In genomic region chr1:201535778-201536245, GRCh38 we compare ENCODE assay signal across 9 cellular contexts. TPM values are rescaled to one million over a fixed set of nuclear protein-coding genes. Genes with fewer than 3 reads are reported as not detected.
DNase-seq lines count a peak whose midpoint lies in the region; ATAC-seq and TF ChIP-seq lines count a peak whose summit lies in the region.
"Had no signal": no experiment of that assay in that cellular context is flagged by ENCODE, and none has a peak within 500 bp of the region (broad histone marks: within the 10 kb centered on the region; RNA-seq: fewer than 3 reads in every experiment).

No MANE protein-coding gene starts in this region.

- no peaks in the 10 kb centered on the region for H3K79me2 ChIP-seq in hepatocyte

- ATAC-seq in GM21381 (IDR thresholded peaks at IDR 0.05; ENCODE audit: unreplicated experiment) (no peak), HG03175 (IDR thresholded peaks at IDR 0.05; ENCODE audit: unreplicated experiment) (no peak)

- intact Hi-C loops in ascending aorta (cut with DNase I), result loop anchor here (10.0 kb wide), 1 partner anchor 439 kb away; no protein-coding TSS in a partner anchor
- intact Hi-C loops in stomach (cut with DNase I; ENCODE audit: low total_unique reads), result no loop called here

- H3K9me3 ChIP-seq in ascending aorta (no peaks in the 10 kb centered on the region), hepatocyte (ENCODE audit: low read depth) (no peaks in the 10 kb centered on the region), stomach (no peaks in the 10 kb centered on the region)

- H2AFZ ChIP-seq in hepatocyte, result no peak overlapping the region

- no peaks in the 10 kb centered on the region for H4K20me1 ChIP-seq in hepatocyte (ENCODE audit: insufficient read depth, poor library complexity, severe bottlenecking)

- H3K4me3 ChIP-seq in ascending aorta (no peak overlapping the region), hepatocyte (no peak overlapping the region), stomach (no peak overlapping the region)

- no peak for TF ChIP-seq EP300 in stomach (IDR thresholded peaks at IDR 0.05)

- H3K36me3 ChIP-seq in ascending aorta, result no peaks in the 10 kb centered on the region
- no peaks in the 10 kb centered on the region for H3K36me3 ChIP-seq in hepatocyte (replicated peaks; ENCODE audit: insufficient read depth, low read depth)
- no peaks in the 10 kb centered on the region for H3K36me3 ChIP-seq in stomach

- H3K4me1 ChIP-seq in ascending aorta (peaks cover 33 to 67% of the 10 kb centered on the region in 2 donors), hepatocyte (ENCODE audit: insufficient read depth) (peaks cover 23% of the 10 kb centered on the region), stomach (peaks cover 29 to 67% (median 45%) of the 10 kb centered on the region in 4 donors)

- 72% methylated on average over 6 of the region's 6 CpGs for WGBS in hepatocyte (ENCODE audit: low lambda C conversion rate, missing lambda C conversion rate)
- 64 to 83% (median 76%) methylated on average over 6 of the region's 6 CpGs for WGBS in stomach, 5 donors

- TF ChIP-seq POLR2A in stomach (IDR thresholded peaks at IDR 0.05), result no peak

- TF ChIP-seq CTCF in ascending aorta (IDR thresholded peaks at IDR 0.05) (no peak), hepatocyte (IDR thresholded peaks at IDR 0.05; ENCODE audit: poor library complexity) (no peak), stomach (IDR thresholded peaks at IDR 0.05) (no peak)

- H3K4me2 ChIP-seq in hepatocyte, result no peak overlapping the region

- peak overlapping the region; percentile 87 to 88 for H3K27ac ChIP-seq in ascending aorta
- peak overlapping the region; percentile 68 for H3K27ac ChIP-seq in hepatocyte
- peak overlapping the region in 4 of 5 donors; percentile 59 to 74 (median 72) for H3K27ac ChIP-seq in stomach

- H3K27me3 ChIP-seq in ascending aorta (no peaks in the 10 kb centered on the region), hepatocyte (peaks cover 30% of the 10 kb centered on the region), stomach (peaks cover 0 to 45% (median 23%) of the 10 kb centered on the region in 3 donors)

- no peaks in the 10 kb centered on the region for H3K9me2 ChIP-seq in hepatocyte (replicated peaks; ENCODE audit: insufficient read depth)

- DNase-seq in GM03348 (ENCODE audit: low spot score), result peak; percentile 40
- DNase-seq in ascending aorta (ENCODE audit: low spot score in 2 of 2), result peak in 1 of 2 donors; percentile 82
- DNase-seq in hepatocyte (ENCODE audit: low spot score), result no peak
- no peak for DNase-seq in stomach
- no peak for DNase-seq in hypothalamus (lab: John Stamatoyannopoulos, UW)
- no peak for DNase-seq in activated CD8-positive, alpha-beta memory T cell treated with anti-CD3 and anti-CD28 coated beads for 24 hours
- DNase-seq: RPMI8226 had no signal

RNA-seq across cellular contexts. Expression of gene NAV1, which starts 3.1 kb away (rescaled TPM):
- total RNA-seq in ascending aorta, result 131 TPM
- 15.0 and 15.2 TPM in 2 replicates for total RNA-seq in hepatocyte
- polyA plus RNA-seq in hepatocyte, result 18.3 and 18.8 TPM in 2 replicates
- 10 to 100 TPM in 4 of 5 donors, 1 to 10 TPM in 1; 8.2 to 33.0 (median 17.3) TPM for total RNA-seq in stomach
- polyA plus RNA-seq in stomach, result 1 to 10 TPM; 3.0 to 4.7 (median 4.7) TPM

RNA-seq across cellular contexts. Expression of gene CSRP1, which starts 28.9 kb away (rescaled TPM):
- total RNA-seq in ascending aorta (948 TPM), hepatocyte (76.0 and 101 TPM in 2 replicates), stomach (1,000 to 10,000 TPM in 2 of 5 donors, 100 to 1,000 TPM in 3; 304 to 2,162 (median 853) TPM)
- polyA plus RNA-seq in hepatocyte (47.6 and 50.9 TPM in 2 replicates), stomach (100 to 1,000 TPM; 220 to 641 (median 274) TPM)
